31 cellular contexts compared by ENCODE assay signal in genomic region chr6:169194737-169195136, GRCh38. TPM values are rescaled to one million over a fixed set of nuclear protein-coding genes. Genes with fewer than 3 reads are reported as not detected.
A peak's percentile ranks its signal among the peaks of the same experiment; 100 is the strongest.
DNase-seq lines count a peak whose midpoint lies in the region; FAIRE-seq and TF ChIP-seq lines count a peak whose summit lies in the region.
"Had no signal": no experiment of that assay in that cellular context is flagged by ENCODE, and none has a peak within 500 bp of the region (broad histone marks: within the 10 kb centered on the region; RNA-seq: fewer than 3 reads in every experiment).

No MANE protein-coding gene starts in this region.

- WGBS in small intestine, 3 donors, result 71 to 77% (median 73%) methylated on average over 2 of the region's 2 CpGs

- DNase-seq in GM03348 (ENCODE audit: low spot score) (peak; percentile 37), chondrocyte (ENCODE audit: low spot score) (no peak), fibroblast of peridontal ligament (ENCODE audit: extremely low read depth) (peak; percentile 64), osteocyte (ENCODE audit: extremely low spot score, unreplicated experiment) (no peak), T-helper 1 cell (no peak), hepatic stellate cell (ENCODE audit: low spot score) (no peak), small intestine (no peak), posterior vena cava (ENCODE audit: low spot score) (no peak)
- DNase-seq: 8988T; ACHN; BE2C; CD8-positive, alpha-beta memory T cell; DMS 273 treated with DMSO at 0.1 percent for 48 hours; DMS79; GF-D8; Kasumi-1; MV-4-11; NCI-H1105; NCI-H1436 treated with DMSO at 0.1 percent for 48 hours; NCI-H1930; NCI-H2107; NCI-H446 treated with DMSO at 0.1 percent for 48 hours; NCI-H526 treated with DMSO at 0.1 percent for 48 hours; PC-9; Right ventricle myocardium superior had no signal

- no peaks in the 10 kb centered on the region for H3K9me3 ChIP-seq in small intestine (ENCODE audit: control insufficient read depth, low read depth)
- H3K9me3 ChIP-seq: BE2C, SJSA1 had no signal

- H3K4me3 Mint-ChIP-seq in chondrocyte (ENCODE audit: unreplicated experiment), result no peak overlapping the region
- no peak overlapping the region for H3K4me3 Mint-ChIP-seq in osteocyte (ENCODE audit: unreplicated experiment)
- H3K4me3 Mint-ChIP-seq: CD14-positive monocyte; CD8-positive, alpha-beta memory T cell had no signal

- H3K4me1 Mint-ChIP-seq in chondrocyte (ENCODE audit: low read depth) (peaks cover 45% of the 10 kb centered on the region), osteocyte (ENCODE audit: unreplicated experiment) (peaks cover 37% of the 10 kb centered on the region)
- H3K4me1 Mint-ChIP-seq: CD8-positive, alpha-beta memory T cell had no signal

- intact Hi-C loops in posterior vena cava (cut with DNase I), result no loop called here

- H3K27ac Mint-ChIP-seq in chondrocyte (ENCODE audit: unreplicated experiment) (peak overlapping the region; percentile 59), osteocyte (ENCODE audit: unreplicated experiment) (peak overlapping the region; percentile 88)
- H3K27ac Mint-ChIP-seq: CD14-positive monocyte; CD8-positive, alpha-beta memory T cell had no signal

- no peak for FAIRE-seq in small intestine (lab: Jason Lieb, UNC)
- FAIRE-seq: GM12892, H54, HepG2, K562 had no signal

- H3K27me3 Mint-ChIP-seq in chondrocyte (ENCODE audit: low read depth) (no peaks in the 10 kb centered on the region), osteocyte (ENCODE audit: unreplicated experiment) (no peaks in the 10 kb centered on the region)

- no peak overlapping the region for H3K27ac ChIP-seq in small intestine (ENCODE audit: low read depth in 1 of 2, low read length in 1 of 2)
- H3K27ac ChIP-seq: PC-9, SJSA1 had no signal

- no peak overlapping the region for H3K4me3 ChIP-seq in small intestine (ENCODE audit: low read depth in 1 of 2, low read length in 2 of 2)
- H3K4me3 ChIP-seq: K562, PC-9, SJSA1 had no signal

- H3K9me3 Mint-ChIP-seq in chondrocyte (ENCODE audit: low read depth) (peaks cover 9% of the 10 kb centered on the region), osteocyte (ENCODE audit: unreplicated experiment) (no peaks in the 10 kb centered on the region)
- H3K9me3 Mint-ChIP-seq: CD8-positive, alpha-beta memory T cell had no signal

- H3K36me3 Mint-ChIP-seq in chondrocyte (ENCODE audit: low read depth) (peaks cover 12% of the 10 kb centered on the region), osteocyte (ENCODE audit: unreplicated experiment) (peaks cover 11% of the 10 kb centered on the region)
- H3K36me3 Mint-ChIP-seq: CD14-positive monocyte; CD8-positive, alpha-beta memory T cell had no signal

- H3K27me3 ChIP-seq in small intestine (ENCODE audit: control insufficient read depth in 2 of 2, insufficient read depth in 2 of 2, low read length in 2 of 2), result no peaks in the 10 kb centered on the region
- H3K27me3 ChIP-seq: BE2C, SJSA1 had no signal

- H3K36me3 ChIP-seq in small intestine (ENCODE audit: control insufficient read depth in 2 of 2, insufficient read depth in 2 of 2, low read length in 2 of 2), result no peaks in the 10 kb centered on the region
- H3K36me3 ChIP-seq: BE2C, SJSA1 had no signal

- TF ChIP-seq CTCF in chondrocyte (IDR thresholded peaks at IDR 0.05) (no peak), osteocyte (IDR thresholded peaks at IDR 0.05) (no peak)

- H3K4me1 ChIP-seq in small intestine (ENCODE audit: control insufficient read depth in 2 of 2, insufficient read depth in 1 of 2, low read depth in 1 of 2, low read length in 1 of 2), result no peaks in the 10 kb centered on the region
- H3K4me1 ChIP-seq: BE2C had no signal

RNA-seq across cellular contexts. Expression of gene THBS2, which starts 58.9 kb away (rescaled TPM):
- total RNA-seq in chondrocyte, result 1,244 to 1,906 TPM (median 1,285 TPM) in 3 replicates
- 650 and 687 TPM in 2 replicates for total RNA-seq in osteocyte
- polyA plus RNA-seq in small intestine, result 1 to 10 TPM in 1 of 3 donors, under 1 TPM in 2; 0.45 to 4.7 (median 0.81) TPM
- total RNA-seq in posterior vena cava, result 100 to 1,000 TPM; 358 to 373 TPM
- total RNA-seq: CD8-positive, alpha-beta memory T cell; PC-9; SJSA1 had no signal

Comparison
In these comparisons a context has a peak if more than half of its experiments do, and no peak if none do; other contexts are left out.
1. DNase-seq: peak in GM03348 (single experiment) and fibroblast of peridontal ligament (single experiment); none in chondrocyte (single experiment), osteocyte (single experiment), T-helper 1 cell (0 of 5), hepatic stellate cell (single experiment), small intestine (single experiment) and posterior vena cava (single experiment).